Comparison of ENCODE assay signal across 9 cellular contexts in genomic region chr15:70559223-70559823, GRCh38.
DNase-seq lines count a peak whose midpoint lies in the region; ATAC-seq and TF ChIP-seq lines count a peak whose summit lies in the region.
"Had no signal": no experiment of that assay in that cellular context is flagged by ENCODE, and none has a peak within 500 bp of the region (broad histone marks: within the 10 kb centered on the region; RNA-seq: fewer than 3 reads in every experiment).

No MANE protein-coding gene starts in this region.

- H3K4me3 Mint-ChIP-seq in activated naive CD4-positive, alpha-beta T cell treated with anti-CD3 and anti-CD28 coated beads, Interleukin-2, amount 10 ng/mL, durations not matched to agents 7 days and 5 days = no peak overlapping the region
- H3K4me3 Mint-ChIP-seq: nephron had no signal

- CTCF ChIA-PET in activated naive CD4-positive, alpha-beta T cell treated with anti-CD3 and anti-CD28 coated beads, Interleukin-2, amount 10 ng/mL, durations not matched to agents 7 days and 5 days (lab: Charles Lee) = interaction anchor here (0.7 to 1.7 kb wide), 7 partner anchors 10 to 163 kb away, joined by 3 to 7 read pairs (median 4); no protein-coding TSS in a partner anchor

- peaks cover 35% of the 10 kb centered on the region for H3K27me3 Mint-ChIP-seq in activated naive CD4-positive, alpha-beta T cell treated with anti-CD3 and anti-CD28 coated beads, Interleukin-2, amount 10 ng/mL, durations not matched to agents 7 days and 5 days

- H3K27ac Mint-ChIP-seq in activated naive CD4-positive, alpha-beta T cell treated with anti-CD3 and anti-CD28 coated beads, Interleukin-2, amount 10 ng/mL, durations not matched to agents 7 days and 5 days = no peak overlapping the region
- H3K27ac Mint-ChIP-seq: nephron had no signal

- no peaks in the 10 kb centered on the region for H3K9me3 ChIP-seq in left lung

- peaks cover 6% of the 10 kb centered on the region for H3K4me1 Mint-ChIP-seq in activated naive CD4-positive, alpha-beta T cell treated with anti-CD3 and anti-CD28 coated beads, Interleukin-2, amount 10 ng/mL, durations not matched to agents 7 days and 5 days

- no peak for TF ChIP-seq CTCF in AG10803 (conservative IDR thresholded peaks at IDR 0.05; ENCODE audit: low read length)
- no peak for TF ChIP-seq CTCF in left lung (IDR thresholded peaks at IDR 0.05)

- H3K27me3 ChIP-seq in left lung = no peaks in the 10 kb centered on the region

- DNase-seq in AG10803 (ENCODE audit: low read depth) (peak; percentile 18), OCI-M1 (lab: John Stamatoyannopoulos, UW) (peak; percentile 12), left lung (peak in 1 of 2 donors; percentile 70), HUDEP-2 (lab: John Stamatoyannopoulos, UW; ENCODE audit: unreplicated experiment in 76 of 76) (no peak), iPS-NIHi11 (ENCODE audit: low spot score) (no peak), DMS 273 (lab: John Stamatoyannopoulos, UW; ENCODE audit: unreplicated experiment) (no peak)
- peak; percentile 87 for DNase-seq in activated naive CD4-positive, alpha-beta T cell treated with anti-CD3 and anti-CD28 coated beads, Interleukin-2, amount 10 ng/mL, durations not matched to agents 7 days and 5 days
- peak; percentile 65 for DNase-seq in stimulated activated CD8-positive, alpha-beta memory T cell treated with anti-CD3 and anti-CD28 coated beads, Interleukin-4, amount 100 ng/mL, for 48 hours

- H3K4me3 ChIP-seq in AG10803 (ENCODE audit: low read length) (no peak overlapping the region), left lung (no peak overlapping the region)

- no peaks in the 10 kb centered on the region for H3K36me3 ChIP-seq in left lung

- peak; percentile 82 for ATAC-seq in left lung

- no peaks in the 10 kb centered on the region for H3K9me3 Mint-ChIP-seq in activated naive CD4-positive, alpha-beta T cell treated with anti-CD3 and anti-CD28 coated beads, Interleukin-2, amount 10 ng/mL, durations not matched to agents 7 days and 5 days
- H3K9me3 Mint-ChIP-seq: nephron had no signal

- no peaks in the 10 kb centered on the region for H3K36me3 Mint-ChIP-seq in activated naive CD4-positive, alpha-beta T cell treated with anti-CD3 and anti-CD28 coated beads, Interleukin-2, amount 10 ng/mL, durations not matched to agents 7 days and 5 days

- H3K4me1 ChIP-seq in left lung = peaks cover 4 to 9% of the 10 kb centered on the region in 2 donors

- intact Hi-C loops in left lung (cut with DNase I) = no loop called here

- no peak overlapping the region for H3K27ac ChIP-seq in left lung

Comparison
In these comparisons a context has a peak if more than half of its experiments do, and no peak if none do; other contexts are left out.
1. DNase-seq: peak in AG10803 (single experiment), OCI-M1 (single experiment), activated naive CD4-positive, alpha-beta T cell treated with anti-CD3 and anti-CD28 coated beads, Interleukin-2, amount 10 ng/mL, durations not matched to agents 7 days and 5 days (single experiment) and stimulated activated CD8-positive, alpha-beta memory T cell treated with anti-CD3 and anti-CD28 coated beads, Interleukin-4, amount 100 ng/mL, for 48 hours (single experiment); none in HUDEP-2 (0 of 76), iPS-NIHi11 (single experiment) and DMS 273 (single experiment).